Comparison of ENCODE assay signal across 8 cellular contexts in genomic region chr14:55053018-55053417, GRCh38. TPM values are rescaled to one million over a fixed set of nuclear protein-coding genes. Genes with fewer than 3 reads are reported as not detected.
DNase-seq lines count a peak whose midpoint lies in the region; ATAC-seq and TF ChIP-seq lines count a peak whose summit lies in the region.

No MANE protein-coding gene starts in this region.

- no peak for TF ChIP-seq CTCF in kidney epithelial cell (IDR thresholded peaks at IDR 0.05; ENCODE audit: insufficient read depth, low read length, poor library complexity, severe bottlenecking)
- TF ChIP-seq CTCF in thoracic aorta (IDR thresholded peaks at IDR 0.05), result no peak

- H3K36me3 ChIP-seq in adipocyte (ENCODE audit: control insufficient read depth, insufficient read depth, low read length, severe bottlenecking) (peaks cover 7% of the 10 kb centered on the region), kidney epithelial cell (ENCODE audit: control insufficient read depth, insufficient read depth, low read length) (peaks cover 1% of the 10 kb centered on the region), thoracic aorta (peaks cover 1% of the 10 kb centered on the region)

- H3K9ac ChIP-seq in adipocyte (ENCODE audit: low read length), result peak overlapping the region; percentile 100

- H3K4me3 Mint-ChIP-seq in activated CD8-positive, alpha-beta memory T cell treated with anti-CD3 and anti-CD28 coated beads, Interleukin-2, amount 10 ng/mL, durations not matched to agents 7 days and 5 days, result peak overlapping the region; percentile 85

- CTCF ChIA-PET in activated CD8-positive, alpha-beta memory T cell treated with anti-CD3 and anti-CD28 coated beads, Interleukin-2, amount 10 ng/mL, durations not matched to agents 7 days and 5 days (lab: Charles Lee), result interaction anchor here (0.8 to 3.4 kb wide), 7 partner anchors 19 to 142 kb away, joined by 3 to 43 read pairs (median 15); partner anchors contain the start of genes SOCS4 and WDHD1

- H3K27ac ChIP-seq in thoracic aorta, result peak overlapping the region; percentile 100

- H3K27me3 ChIP-seq in adipocyte (replicated peaks; ENCODE audit: control insufficient read depth, insufficient read depth, low read length) (no peaks in the 10 kb centered on the region), kidney epithelial cell (ENCODE audit: control insufficient read depth, insufficient read depth, low read length) (no peaks in the 10 kb centered on the region), thoracic aorta (replicated peaks; ENCODE audit: insufficient read depth) (no peaks in the 10 kb centered on the region)

- H3K4me3 ChIP-seq in adipocyte (ENCODE audit: low read length) (peak overlapping the region; percentile 100), kidney epithelial cell (ENCODE audit: low read depth, low read length) (peak overlapping the region; percentile 100), thoracic aorta (peak overlapping the region; percentile 100)

- H3K4me1 ChIP-seq in adipocyte (ENCODE audit: control insufficient read depth, insufficient read depth, low read length) (peaks cover 23% of the 10 kb centered on the region), thoracic aorta (ENCODE audit: control insufficient read depth in 1 of 2, low read depth in 2 of 2) (peaks cover 29 to 48% of the 10 kb centered on the region in 2 donors)

- H3K9me3 ChIP-seq in adipocyte (ENCODE audit: control insufficient read depth, low read length) (no peaks in the 10 kb centered on the region), thoracic aorta (no peaks in the 10 kb centered on the region)

- peaks cover 40% of the 10 kb centered on the region for H3K4me1 Mint-ChIP-seq in activated CD8-positive, alpha-beta memory T cell treated with anti-CD3 and anti-CD28 coated beads, Interleukin-2, amount 10 ng/mL, durations not matched to agents 7 days and 5 days

- H3K27ac Mint-ChIP-seq in activated CD8-positive, alpha-beta memory T cell treated with anti-CD3 and anti-CD28 coated beads, Interleukin-2, amount 10 ng/mL, durations not matched to agents 7 days and 5 days, result peak overlapping the region; percentile 95

- no peak for ATAC-seq in activated CD8-positive, alpha-beta memory T cell treated with anti-CD3 and anti-CD28 coated beads, Interleukin-2, amount 10 ng/mL, durations not matched to agents 7 days and 5 days
- ATAC-seq in thoracic aorta (ENCODE audit: insufficient number of reproducible peaks, low FRiP score, low read depth) (no peak), GM21528 (IDR thresholded peaks at IDR 0.05; ENCODE audit: low FRiP score, unreplicated experiment) (no peak)

- H3K36me3 Mint-ChIP-seq in activated CD8-positive, alpha-beta memory T cell treated with anti-CD3 and anti-CD28 coated beads, Interleukin-2, amount 10 ng/mL, durations not matched to agents 7 days and 5 days, result peaks cover 26% of the 10 kb centered on the region

- H3K27me3 Mint-ChIP-seq in activated CD8-positive, alpha-beta memory T cell treated with anti-CD3 and anti-CD28 coated beads, Interleukin-2, amount 10 ng/mL, durations not matched to agents 7 days and 5 days, result no peaks in the 10 kb centered on the region

- DNase-seq in activated CD8-positive, alpha-beta memory T cell treated with anti-CD3 and anti-CD28 coated beads, Interleukin-2, amount 10 ng/mL, durations not matched to agents 7 days and 5 days, result no peak
- no peak for DNase-seq in activated CD8-positive, alpha-beta memory T cell treated with anti-CD3 and anti-CD28 coated beads for 24 hours
- DNase-seq in adipocyte (ENCODE audit: low read depth) (no peak), kidney epithelial cell (ENCODE audit: low read depth) (no peak), thoracic aorta (ENCODE audit: low spot score) (no peak), HPDE6-E6E7 (ENCODE audit: extremely low spot score) (no peak), iPS-NIHi7 (ENCODE audit: extremely low spot score) (no peak)

- H3K9me3 Mint-ChIP-seq in activated CD8-positive, alpha-beta memory T cell treated with anti-CD3 and anti-CD28 coated beads, Interleukin-2, amount 10 ng/mL, durations not matched to agents 7 days and 5 days (ENCODE audit: low read depth), result no peaks in the 10 kb centered on the region

RNA-seq across cellular contexts. Expression of gene MAPK1IP1L, which starts 1.6 kb away (rescaled TPM):
- total RNA-seq in activated CD8-positive, alpha-beta memory T cell treated with anti-CD3 and anti-CD28 coated beads, Interleukin-2, amount 10 ng/mL, durations not matched to agents 7 days and 5 days, result 100 to 1,000 TPM in 1 of 2 experiments, 10 to 100 TPM in 1; 90.2 to 110 TPM
- total RNA-seq in kidney epithelial cell (114 and 147 TPM in 2 replicates), thoracic aorta (100 to 1,000 TPM in 1 of 2 donors, 10 to 100 TPM in 1; 57.0 to 113 TPM)

RNA-seq across cellular contexts. Expression of gene SOCS4, which starts 26.0 kb away (rescaled TPM):
- total RNA-seq in activated CD8-positive, alpha-beta memory T cell treated with anti-CD3 and anti-CD28 coated beads, Interleukin-2, amount 10 ng/mL, durations not matched to agents 7 days and 5 days, result 10 to 100 TPM; 35.3 to 41.9 TPM
- total RNA-seq in kidney epithelial cell (18.6 and 18.7 TPM in 2 replicates), thoracic aorta (10 to 100 TPM; 18.3 to 31.0 TPM)

RNA-seq across cellular contexts. Expression of gene WDHD1, which starts 26.1 kb away (rescaled TPM):
- total RNA-seq in activated CD8-positive, alpha-beta memory T cell treated with anti-CD3 and anti-CD28 coated beads, Interleukin-2, amount 10 ng/mL, durations not matched to agents 7 days and 5 days, result 10 to 100 TPM; 57.4 to 57.7 TPM
- total RNA-seq in kidney epithelial cell, result 7.6 and 8.0 TPM in 2 replicates
- 1 to 10 TPM in 1 of 2 donors, under 1 TPM in 1; 0.14 to 1.8 TPM for total RNA-seq in thoracic aorta
